ENCODE assay signal across 15 cellular contexts in the genomic region with DNA sequence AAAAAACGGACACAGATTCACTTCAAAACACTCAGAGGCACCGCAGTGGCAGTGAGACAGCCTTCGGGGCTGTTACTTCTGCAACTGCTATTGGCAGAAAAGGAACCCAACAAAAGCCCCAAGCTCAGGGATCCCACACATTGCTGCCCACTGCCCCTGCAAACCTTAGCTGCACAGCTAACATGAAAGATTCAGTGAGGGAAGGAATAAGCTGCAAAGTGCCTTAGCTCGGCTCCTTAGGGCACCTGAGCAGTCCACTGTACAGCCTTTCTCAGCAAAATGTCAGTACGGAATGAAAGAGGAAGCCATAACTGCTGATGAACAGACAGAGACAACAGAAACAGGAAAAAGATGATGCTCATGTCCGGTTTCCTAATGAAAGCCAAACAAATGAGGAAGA. TPM values are rescaled to one million over a fixed set of nuclear protein-coding genes. Genes with fewer than 3 reads are reported as not detected.
A peak's percentile ranks its signal among the peaks of the same experiment; 100 is the strongest.
DNase-seq lines count a peak whose midpoint lies in the region; ATAC-seq and TF ChIP-seq lines count a peak whose summit lies in the region.
"Had no signal": no experiment of that assay in that cellular context is flagged by ENCODE, and none has a peak within 500 bp of the region (broad histone marks: within the 10 kb centered on the region; RNA-seq: fewer than 3 reads in every experiment).

No MANE protein-coding gene starts in this region.

- no peaks in the 10 kb centered on the region for H3K27me3 Mint-ChIP-seq in activated naive CD8-positive, alpha-beta T cell
- no peaks in the 10 kb centered on the region for H3K27me3 Mint-ChIP-seq in naive thymus-derived CD4-positive, alpha-beta T cell

- H3K9me3 Mint-ChIP-seq in activated naive CD8-positive, alpha-beta T cell (ENCODE audit: low read depth): no peaks in the 10 kb centered on the region
- no peaks in the 10 kb centered on the region for H3K9me3 Mint-ChIP-seq in naive thymus-derived CD4-positive, alpha-beta T cell

- peak overlapping the region; percentile 26 for H3K4me3 ChIP-seq in naive thymus-derived CD4-positive, alpha-beta T cell (ENCODE audit: low read length)
- peak overlapping the region in 1 of 4 donors; percentile 12 for H3K4me3 ChIP-seq in Peyer's patch
- H3K4me3 ChIP-seq: testis had no signal

- peaks cover 19 to 43% (median 21%) of the 10 kb centered on the region in 3 experiments for H3K36me3 ChIP-seq in naive thymus-derived CD4-positive, alpha-beta T cell (ENCODE audit: control insufficient read depth in 2 of 3, insufficient read depth in 3 of 3, low read length in 3 of 3)
- H3K36me3 ChIP-seq in Peyer's patch: peaks cover 0 to 81% (median 0%) of the 10 kb centered on the region in 3 donors

- peaks cover 24% of the 10 kb centered on the region for H3K4me1 Mint-ChIP-seq in activated naive CD8-positive, alpha-beta T cell (ENCODE audit: low read depth)
- H3K4me1 Mint-ChIP-seq in naive thymus-derived CD4-positive, alpha-beta T cell: peaks cover 22 to 72% (median 40%) of the 10 kb centered on the region in 7 donors

- TF ChIP-seq CTCF in Peyer's patch (IDR thresholded peaks at IDR 0.05): no peak

- TF ChIP-seq POLR2A in Peyer's patch (IDR thresholded peaks at IDR 0.05): no peak

- H3K9me3 ChIP-seq in naive thymus-derived CD4-positive, alpha-beta T cell (ENCODE audit: control insufficient read depth in 2 of 3, low read length in 3 of 3): no peaks in the 10 kb centered on the region
- H3K9me3 ChIP-seq in Peyer's patch: no peaks in the 10 kb centered on the region
- H3K9me3 ChIP-seq: heart right ventricle, testis had no signal

- CTCF ChIA-PET in naive thymus-derived CD4-positive, alpha-beta T cell (lab: Charles Lee): interaction anchor here (0.6 to 5.2 kb wide), 7 partner anchors 34 to 218 kb away, joined by 3 to 57 read pairs (median 3); no protein-coding TSS in a partner anchor

- H3K27ac ChIP-seq in naive thymus-derived CD4-positive, alpha-beta T cell (ENCODE audit: low read depth, low read length): peak overlapping the region; percentile 58
- H3K27ac ChIP-seq in Peyer's patch: peak overlapping the region in 1 of 4 donors; percentile 19
- H3K27ac ChIP-seq: testis had no signal

- no peaks in the 10 kb centered on the region for H3K27me3 ChIP-seq in naive thymus-derived CD4-positive, alpha-beta T cell (ENCODE audit: control insufficient read depth in 2 of 2, insufficient read depth in 2 of 2, low read length in 2 of 2)
- no peaks in the 10 kb centered on the region for H3K27me3 ChIP-seq in Peyer's patch
- H3K27me3 ChIP-seq: heart right ventricle, testis had no signal

- peak; percentile 56 for ATAC-seq in naive thymus-derived CD4-positive, alpha-beta T cell
- ATAC-seq: Panc1 had no signal

- no peak overlapping the region for H3K4me3 Mint-ChIP-seq in activated naive CD8-positive, alpha-beta T cell
- H3K4me3 Mint-ChIP-seq in naive thymus-derived CD4-positive, alpha-beta T cell: peak overlapping the region; percentile 26 to 83 (median 74)

- H3K4me1 ChIP-seq in naive thymus-derived CD4-positive, alpha-beta T cell (ENCODE audit: control insufficient read depth in 2 of 2, insufficient read depth in 2 of 2, low read length in 2 of 2): peaks cover 0 to 17% of the 10 kb centered on the region in 2 donors
- H3K4me1 ChIP-seq in Peyer's patch: no peaks in the 10 kb centered on the region
- H3K4me1 ChIP-seq: testis had no signal

- H3K36me3 Mint-ChIP-seq in activated naive CD8-positive, alpha-beta T cell: peaks cover 7% of the 10 kb centered on the region
- H3K36me3 Mint-ChIP-seq in naive thymus-derived CD4-positive, alpha-beta T cell: peaks cover 8 to 46% (median 34%) of the 10 kb centered on the region in 5 donors

- POLR2A ChIA-PET in naive thymus-derived CD4-positive, alpha-beta T cell (lab: Charles Lee): interaction anchor here (0.7 kb wide), 1 partner anchor 218 kb away, joined by 3 read pairs; no protein-coding TSS in a partner anchor

- DNase-seq in SKM-1 treated with dmso at 0.1 percent for 144 hours (lab: John Stamatoyannopoulos, UW; ENCODE audit: unreplicated experiment): peak; percentile 34
- DNase-seq in SKM-1 (lab: John Stamatoyannopoulos, UW; ENCODE audit: unreplicated experiment): no peak
- peak; percentile 32 for DNase-seq in KG1 (lab: John Stamatoyannopoulos, UW)
- peak in 4 of 9 donors; percentile 22 to 42 (median 31) for DNase-seq in naive thymus-derived CD4-positive, alpha-beta T cell
- no peak for DNase-seq in NK-92 treated with Interleukin-12 subunit alpha and Interleukin-12 subunit beta, amount 100 ng/mL, for 24 hours (lab: John Stamatoyannopoulos, UW)
- no peak for DNase-seq in Peyer's patch
- DNase-seq in NCI-H2227 treated with DMSO at 0.1 percent for 48 hours (lab: John Stamatoyannopoulos, UW): no peak
- DNase-seq: activated CD4-positive, CD25-positive, alpha-beta regulatory T cell treated with anti-CD3 and anti-CD28 coated beads, Interleukin-2, amount 50 U/mL, for 72 hours; DND-41; heart right ventricle; KBM-7; NCI-H2107; testis had no signal

- H3K27ac Mint-ChIP-seq in activated naive CD8-positive, alpha-beta T cell: peak overlapping the region; percentile 73
- H3K27ac Mint-ChIP-seq in naive thymus-derived CD4-positive, alpha-beta T cell: peak overlapping the region; percentile 80 to 96 (median 91)

- intact Hi-C loops in naive thymus-derived CD4-positive, alpha-beta T cell (cut with micrococcal nuclease): no loop called here

RNA-seq across cellular contexts. Expression of gene GPCPD1, which starts 40.4 kb away (rescaled TPM):
- total RNA-seq in naive thymus-derived CD4-positive, alpha-beta T cell: 100 to 1,000 TPM in 2 of 5 experiments, 10 to 100 TPM in 3; 27.9 to 208 (median 76.5) TPM
- 10 to 100 TPM; 24.8 to 37.1 TPM for polyA plus RNA-seq in naive thymus-derived CD4-positive, alpha-beta T cell
- total RNA-seq in Peyer's patch: 10 to 100 TPM; 18.2 to 64.4 (median 23.8) TPM

Comparison
In these comparisons a context has a peak if more than half of its experiments do, and no peak if none do; other contexts are left out.
1. DNase-seq: peak in SKM-1 treated with dmso at 0.1 percent for 144 hours (single experiment) and KG1 (single experiment); none in SKM-1 (single experiment), NK-92 treated with Interleukin-12 subunit alpha and Interleukin-12 subunit beta, amount 100 ng/mL, for 24 hours (single experiment), Peyer's patch (0 of 3) and NCI-H2227 treated with DMSO at 0.1 percent for 48 hours (single experiment).